Comparison of ENCODE assay signal across 1 cellular context in the genomic region with DNA sequence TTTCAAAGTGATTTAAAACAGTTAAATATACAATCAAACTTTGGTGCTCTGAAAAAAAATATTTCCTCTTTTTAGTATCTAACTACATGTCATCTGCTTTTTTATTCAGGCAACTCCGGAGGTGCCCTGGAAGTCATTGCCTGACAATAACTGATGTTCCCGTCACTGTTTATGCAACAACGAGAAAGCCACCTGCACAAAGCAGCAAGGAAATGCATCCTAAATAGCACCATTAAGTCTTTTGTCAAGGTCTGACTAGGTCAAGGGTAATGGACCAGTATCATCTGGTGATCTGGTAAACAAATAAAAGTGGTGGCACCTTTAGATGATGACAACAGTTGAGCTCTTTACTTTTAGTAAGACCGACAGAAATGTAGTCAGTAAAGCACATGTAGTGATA.
TF ChIP-seq lines count a peak whose summit lies in the region.

No MANE protein-coding gene starts in this region.

TF ChIP-seq in GM23338, 12 proteins besides CTCF, POLR2A, EP300 and RAD21 (continued from another document):
- TF ChIP-seq, protein P1, sequence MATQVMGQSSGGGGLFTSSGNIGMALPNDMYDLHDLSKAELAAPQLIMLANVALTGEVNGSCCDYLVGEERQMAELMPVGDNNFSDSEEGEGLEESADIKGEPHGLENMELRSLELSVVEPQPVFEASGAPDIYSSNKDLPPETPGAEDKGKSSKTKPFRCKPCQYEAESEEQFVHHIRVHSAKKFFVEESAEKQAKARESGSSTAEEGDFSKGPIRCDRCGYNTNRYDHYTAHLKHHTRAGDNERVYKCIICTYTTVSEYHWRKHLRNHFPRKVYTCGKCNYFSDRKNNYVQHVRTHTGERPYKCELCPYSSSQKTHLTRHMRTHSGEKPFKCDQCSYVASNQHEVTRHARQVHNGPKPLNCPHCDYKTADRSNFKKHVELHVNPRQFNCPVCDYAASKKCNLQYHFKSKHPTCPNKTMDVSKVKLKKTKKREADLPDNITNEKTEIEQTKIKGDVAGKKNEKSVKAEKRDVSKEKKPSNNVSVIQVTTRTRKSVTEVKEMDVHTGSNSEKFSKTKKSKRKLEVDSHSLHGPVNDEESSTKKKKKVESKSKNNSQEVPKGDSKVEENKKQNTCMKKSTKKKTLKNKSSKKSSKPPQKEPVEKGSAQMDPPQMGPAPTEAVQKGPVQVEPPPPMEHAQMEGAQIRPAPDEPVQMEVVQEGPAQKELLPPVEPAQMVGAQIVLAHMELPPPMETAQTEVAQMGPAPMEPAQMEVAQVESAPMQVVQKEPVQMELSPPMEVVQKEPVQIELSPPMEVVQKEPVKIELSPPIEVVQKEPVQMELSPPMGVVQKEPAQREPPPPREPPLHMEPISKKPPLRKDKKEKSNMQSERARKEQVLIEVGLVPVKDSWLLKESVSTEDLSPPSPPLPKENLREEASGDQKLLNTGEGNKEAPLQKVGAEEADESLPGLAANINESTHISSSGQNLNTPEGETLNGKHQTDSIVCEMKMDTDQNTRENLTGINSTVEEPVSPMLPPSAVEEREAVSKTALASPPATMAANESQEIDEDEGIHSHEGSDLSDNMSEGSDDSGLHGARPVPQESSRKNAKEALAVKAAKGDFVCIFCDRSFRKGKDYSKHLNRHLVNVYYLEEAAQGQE (IDR thresholded peaks at IDR 0.05; ENCODE audit: unreplicated experiment), result no peak
- TF ChIP-seq JUNB (IDR thresholded peaks at IDR 0.05; ENCODE audit: unreplicated experiment), result no peak
- TF ChIP-seq STAT1 (IDR thresholded peaks at IDR 0.05; ENCODE audit: unreplicated experiment), result no peak
- TF ChIP-seq NANOG (IDR thresholded peaks at IDR 0.05; ENCODE audit: borderline replicate concordance), result peak; percentile 97
- no peak for TF ChIP-seq CREB1 (CRISPR knock-in tag; IDR thresholded peaks at IDR 0.05; ENCODE audit: low read depth)
- TF ChIP-seq, protein P2, sequence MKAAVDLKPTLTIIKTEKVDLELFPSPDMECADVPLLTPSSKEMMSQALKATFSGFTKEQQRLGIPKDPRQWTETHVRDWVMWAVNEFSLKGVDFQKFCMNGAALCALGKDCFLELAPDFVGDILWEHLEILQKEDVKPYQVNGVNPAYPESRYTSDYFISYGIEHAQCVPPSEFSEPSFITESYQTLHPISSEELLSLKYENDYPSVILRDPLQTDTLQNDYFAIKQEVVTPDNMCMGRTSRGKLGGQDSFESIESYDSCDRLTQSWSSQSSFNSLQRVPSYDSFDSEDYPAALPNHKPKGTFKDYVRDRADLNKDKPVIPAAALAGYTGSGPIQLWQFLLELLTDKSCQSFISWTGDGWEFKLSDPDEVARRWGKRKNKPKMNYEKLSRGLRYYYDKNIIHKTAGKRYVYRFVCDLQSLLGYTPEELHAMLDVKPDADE (IDR thresholded peaks at IDR 0.05), result no peak; the same call in 1 of the 2 replicates
- no peak for TF ChIP-seq EZH2 (IDR thresholded peaks at IDR 0.05; ENCODE audit: low read depth, unreplicated experiment)
- no peak for TF ChIP-seq ZNF114 (CRISPR knock-in tag; IDR thresholded peaks at IDR 0.05)
TF ChIP-seq in GM23338: peak in this region for 2.
